In genomic region chr2:138267161-138267901, GRCh38 we compare ENCODE assay signal across 11 cellular contexts.
DNase-seq lines count a peak whose midpoint lies in the region; ATAC-seq and TF ChIP-seq lines count a peak whose summit lies in the region.
"Had no signal": no experiment of that assay in that cellular context is flagged by ENCODE, and none has a peak within 500 bp of the region (broad histone marks: within the 10 kb centered on the region; RNA-seq: fewer than 3 reads in every experiment).

No MANE protein-coding gene starts in this region.

- H2AFZ ChIP-seq in SK-N-SH (ENCODE audit: low read depth), result peak overlapping the region; percentile 39; the same call in 1 of the 2 replicates

- H3K4me3 ChIP-seq in SK-N-SH (ENCODE audit: low read depth in 2 of 2, low read length in 1 of 2), result no peak overlapping the region
- H3K4me3 ChIP-seq: uterus had no signal

- peaks cover 15% of the 10 kb centered on the region for H3F3A ChIP-seq in SK-N-SH (replicated peaks; ENCODE audit: insufficient read depth)

- H3K36me3 Mint-ChIP-seq in progenitor cell of endocrine pancreas (ENCODE audit: insufficient read depth), result peaks cover 2% of the 10 kb centered on the region

- POLR2A ChIA-PET in SK-N-SH (lab: Yijun Ruan, JAX), result no interaction called here

- H3K36me3 ChIP-seq in SK-N-SH (replicated peaks in 1 of 2; ENCODE audit: control insufficient read depth in 1 of 2, insufficient read depth in 2 of 2, low read length in 1 of 2), result no peaks in the 10 kb centered on the region
- H3K36me3 ChIP-seq: uterus had no signal

- H3K9ac ChIP-seq in SK-N-SH, result peak overlapping the region; percentile 28; the same call in 1 of the 2 replicates

- DNase-seq in SK-N-SH (no peak), progenitor cell of endocrine pancreas (ENCODE audit: low spot score, unreplicated experiment) (no peak), GF-D8 (lab: John Stamatoyannopoulos, UW) (no peak), NCI-H2081 treated with DMSO at 0.1 percent for 48 hours (lab: John Stamatoyannopoulos, UW) (no peak), NCI-H1048 (lab: John Stamatoyannopoulos, UW) (no peak)
- DNase-seq: nephron progenitor cell, uterus had no signal

- TF ChIP-seq RAD21 in SK-N-SH (IDR thresholded peaks at IDR 0.05; ENCODE audit: low read length), result no peak

- H3K4me1 Mint-ChIP-seq in progenitor cell of endocrine pancreas (ENCODE audit: low read depth), result peaks cover 8% of the 10 kb centered on the region

- CTCF ChIA-PET in SK-N-SH (lab: Yijun Ruan, JAX), result no interaction called here

- H3K4me2 ChIP-seq in SK-N-SH, result peak overlapping the region; percentile 61

- H3K9me2 ChIP-seq in SK-N-SH, result no peaks in the 10 kb centered on the region

- TF ChIP-seq CTCF in SK-N-SH (IDR thresholded peaks at IDR 0.05) (no peak), progenitor cell of endocrine pancreas (IDR thresholded peaks at IDR 0.05; ENCODE audit: unreplicated experiment) (no peak)

- peak overlapping the region; percentile 37 for H3K27ac Mint-ChIP-seq in progenitor cell of endocrine pancreas

- H3K4me3 Mint-ChIP-seq in progenitor cell of endocrine pancreas (ENCODE audit: low read depth), result no peak overlapping the region
- H3K4me3 Mint-ChIP-seq: nephron progenitor cell had no signal

- H4K20me1 ChIP-seq in SK-N-SH (ENCODE audit: insufficient read depth), result no peaks in the 10 kb centered on the region

- no peaks in the 10 kb centered on the region for H3K27me3 ChIP-seq in SK-N-SH (ENCODE audit: insufficient read depth)
- H3K27me3 ChIP-seq: uterus had no signal

- 0 out of 2 replicates have a peak, but pooled peaks cover 4% of the 10 kb centered on the region for H3K9me3 ChIP-seq in SK-N-SH
- H3K9me3 ChIP-seq: uterus had no signal

- 74% methylated on average over 4 of the region's 4 CpGs for WGBS in SK-N-SH (ENCODE audit: low lambda C conversion rate)

- peak; percentile 54 to 87 for TF ChIP-seq EP300 in SK-N-SH (IDR thresholded peaks at IDR 0.05; ENCODE audit: borderline replicate concordance in 1 of 2, low read depth in 1 of 2, low read length in 1 of 2)

- peaks cover 7 to 21% of the 10 kb centered on the region in 2 experiments; a peak in 3 of 4 replicates for H3K4me1 ChIP-seq in SK-N-SH (ENCODE audit: control insufficient read depth in 1 of 2, insufficient read depth in 2 of 2, low read depth in 1 of 2, low read length in 1 of 2)
- H3K4me1 ChIP-seq: uterus had no signal

- no peaks in the 10 kb centered on the region for H3K79me2 ChIP-seq in SK-N-SH (ENCODE audit: insufficient read depth)

- H3K27ac ChIP-seq in SK-N-SH (ENCODE audit: low read depth in 2 of 2, low read length in 1 of 2), result peak overlapping the region; percentile 82
- H3K27ac ChIP-seq: uterus had no signal

- peak; percentile 83 for ATAC-seq in GM18867 (IDR thresholded peaks at IDR 0.05; ENCODE audit: unreplicated experiment)
- peak; percentile 75 for ATAC-seq in HG02840 (IDR thresholded peaks at IDR 0.05; ENCODE audit: low FRiP score, unreplicated experiment)
- ATAC-seq in HG03439 (IDR thresholded peaks at IDR 0.05; ENCODE audit: unreplicated experiment), result no peak
- ATAC-seq: Right ventricle myocardium inferior had no signal

- peaks cover 16% of the 10 kb centered on the region for H3K9me3 Mint-ChIP-seq in progenitor cell of endocrine pancreas (ENCODE audit: low read depth)

- H3K27me3 Mint-ChIP-seq in progenitor cell of endocrine pancreas, result no peaks in the 10 kb centered on the region

TF ChIP-seq in SK-N-SH, 30 proteins besides CTCF, POLR2A, EP300 and RAD21 (continues in another document):
- TF ChIP-seq SMC3 (IDR thresholded peaks at IDR 0.05; ENCODE audit: low read depth, low read length) (no peak), USF2 (IDR thresholded peaks at IDR 0.05; ENCODE audit: borderline replicate concordance, low read depth, low read length) (no peak), PBX3 (IDR thresholded peaks at IDR 0.05) (peak; percentile 81), RFX5 (IDR thresholded peaks at IDR 0.05; ENCODE audit: low read length) (no peak), SIN3A (IDR thresholded peaks at IDR 0.05; ENCODE audit: borderline replicate concordance, low read depth, low read length) (no peak), GATA2 (CRISPR knock-in tag; IDR thresholded peaks at IDR 0.05) (no peak), CHD2 (IDR thresholded peaks at IDR 0.05; ENCODE audit: low read length, partially characterized antibody) (no peak), POLR2AphosphoS5 (IDR thresholded peaks at IDR 0.05; ENCODE audit: low read depth, low read length) (peak; percentile 31; the same call in 1 of the 2 replicates), TEAD4 (IDR thresholded peaks at IDR 0.05; ENCODE audit: borderline replicate concordance, insufficient read depth) (peak; percentile 90), RCOR1 (IDR thresholded peaks at IDR 0.05; ENCODE audit: low read length) (no peak), FOXJ3 (CRISPR knock-in tag; IDR thresholded peaks at IDR 0.05) (no peak), NFIC (IDR thresholded peaks at IDR 0.05; ENCODE audit: borderline replicate concordance) (peak; percentile 86; the same call in 1 of the 2 replicates), TCF12 (IDR thresholded peaks at IDR 0.05) (peak; percentile 83), YY1 (IDR thresholded peaks at IDR 0.05; ENCODE audit: low read depth) (no peak), NRF1 (IDR thresholded peaks at IDR 0.05; ENCODE audit: low read depth, low read length) (no peak), MEF2A (IDR thresholded peaks at IDR 0.05; ENCODE audit: borderline replicate concordance, low read depth) (no peak), ELF1 (IDR thresholded peaks at IDR 0.05) (no peak)
- TF ChIP-seq, protein P1, sequence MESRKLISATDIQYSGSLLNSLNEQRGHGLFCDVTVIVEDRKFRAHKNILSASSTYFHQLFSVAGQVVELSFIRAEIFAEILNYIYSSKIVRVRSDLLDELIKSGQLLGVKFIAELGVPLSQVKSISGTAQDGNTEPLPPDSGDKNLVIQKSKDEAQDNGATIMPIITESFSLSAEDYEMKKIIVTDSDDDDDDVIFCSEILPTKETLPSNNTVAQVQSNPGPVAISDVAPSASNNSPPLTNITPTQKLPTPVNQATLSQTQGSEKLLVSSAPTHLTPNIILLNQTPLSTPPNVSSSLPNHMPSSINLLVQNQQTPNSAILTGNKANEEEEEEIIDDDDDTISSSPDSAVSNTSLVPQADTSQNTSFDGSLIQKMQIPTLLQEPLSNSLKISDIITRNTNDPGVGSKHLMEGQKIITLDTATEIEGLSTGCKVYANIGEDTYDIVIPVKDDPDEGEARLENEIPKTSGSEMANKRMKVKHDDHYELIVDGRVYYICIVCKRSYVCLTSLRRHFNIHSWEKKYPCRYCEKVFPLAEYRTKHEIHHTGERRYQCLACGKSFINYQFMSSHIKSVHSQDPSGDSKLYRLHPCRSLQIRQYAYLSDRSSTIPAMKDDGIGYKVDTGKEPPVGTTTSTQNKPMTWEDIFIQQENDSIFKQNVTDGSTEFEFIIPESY (IDR thresholded peaks at IDR 0.05; ENCODE audit: borderline replicate concordance, low read depth), result no peak
- TF ChIP-seq, protein P2, sequence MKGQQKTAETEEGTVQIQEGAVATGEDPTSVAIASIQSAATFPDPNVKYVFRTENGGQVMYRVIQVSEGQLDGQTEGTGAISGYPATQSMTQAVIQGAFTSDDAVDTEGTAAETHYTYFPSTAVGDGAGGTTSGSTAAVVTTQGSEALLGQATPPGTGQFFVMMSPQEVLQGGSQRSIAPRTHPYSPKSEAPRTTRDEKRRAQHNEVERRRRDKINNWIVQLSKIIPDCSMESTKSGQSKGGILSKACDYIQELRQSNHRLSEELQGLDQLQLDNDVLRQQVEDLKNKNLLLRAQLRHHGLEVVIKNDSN (IDR thresholded peaks at IDR 0.05; ENCODE audit: borderline replicate concordance, low read depth), result no peak
- TF ChIP-seq, protein P3, sequence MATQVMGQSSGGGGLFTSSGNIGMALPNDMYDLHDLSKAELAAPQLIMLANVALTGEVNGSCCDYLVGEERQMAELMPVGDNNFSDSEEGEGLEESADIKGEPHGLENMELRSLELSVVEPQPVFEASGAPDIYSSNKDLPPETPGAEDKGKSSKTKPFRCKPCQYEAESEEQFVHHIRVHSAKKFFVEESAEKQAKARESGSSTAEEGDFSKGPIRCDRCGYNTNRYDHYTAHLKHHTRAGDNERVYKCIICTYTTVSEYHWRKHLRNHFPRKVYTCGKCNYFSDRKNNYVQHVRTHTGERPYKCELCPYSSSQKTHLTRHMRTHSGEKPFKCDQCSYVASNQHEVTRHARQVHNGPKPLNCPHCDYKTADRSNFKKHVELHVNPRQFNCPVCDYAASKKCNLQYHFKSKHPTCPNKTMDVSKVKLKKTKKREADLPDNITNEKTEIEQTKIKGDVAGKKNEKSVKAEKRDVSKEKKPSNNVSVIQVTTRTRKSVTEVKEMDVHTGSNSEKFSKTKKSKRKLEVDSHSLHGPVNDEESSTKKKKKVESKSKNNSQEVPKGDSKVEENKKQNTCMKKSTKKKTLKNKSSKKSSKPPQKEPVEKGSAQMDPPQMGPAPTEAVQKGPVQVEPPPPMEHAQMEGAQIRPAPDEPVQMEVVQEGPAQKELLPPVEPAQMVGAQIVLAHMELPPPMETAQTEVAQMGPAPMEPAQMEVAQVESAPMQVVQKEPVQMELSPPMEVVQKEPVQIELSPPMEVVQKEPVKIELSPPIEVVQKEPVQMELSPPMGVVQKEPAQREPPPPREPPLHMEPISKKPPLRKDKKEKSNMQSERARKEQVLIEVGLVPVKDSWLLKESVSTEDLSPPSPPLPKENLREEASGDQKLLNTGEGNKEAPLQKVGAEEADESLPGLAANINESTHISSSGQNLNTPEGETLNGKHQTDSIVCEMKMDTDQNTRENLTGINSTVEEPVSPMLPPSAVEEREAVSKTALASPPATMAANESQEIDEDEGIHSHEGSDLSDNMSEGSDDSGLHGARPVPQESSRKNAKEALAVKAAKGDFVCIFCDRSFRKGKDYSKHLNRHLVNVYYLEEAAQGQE (IDR thresholded peaks at IDR 0.05; ENCODE audit: low read depth, low read length), result no peak
